Comparison of ENCODE assay signal across 21 cellular contexts in the genomic region with DNA sequence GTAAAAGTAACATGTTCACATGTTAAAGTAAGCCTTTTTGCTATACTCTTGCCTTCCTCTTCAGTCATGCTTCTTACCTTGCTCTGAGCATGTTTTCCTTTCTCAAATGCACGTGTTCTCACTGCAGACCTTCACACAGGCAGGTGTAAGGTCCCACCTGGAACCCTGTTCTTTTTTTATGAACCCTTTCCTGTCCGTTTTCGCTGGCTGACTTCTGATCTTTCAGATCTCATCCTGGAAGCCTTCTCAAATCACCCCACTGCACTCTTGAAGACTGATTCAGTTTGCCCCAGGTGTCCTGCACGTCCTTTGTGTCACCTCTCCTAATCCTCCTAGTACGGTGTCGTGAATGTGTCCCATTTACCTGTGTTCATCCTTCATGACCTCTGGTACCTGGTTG.
"Had no signal": no experiment of that assay in that cellular context is flagged by ENCODE, and none has a peak within 500 bp of the region (broad histone marks: within the 10 kb centered on the region; RNA-seq: fewer than 3 reads in every experiment).

No MANE protein-coding gene starts in this region.

- H2AFZ ChIP-seq: hepatocyte had no signal

- H3K4me2 ChIP-seq: hepatocyte had no signal

- H3K36me3 ChIP-seq: breast epithelium, esophagus muscularis mucosa, vagina had no signal

- H3K4me3 ChIP-seq: esophagus muscularis mucosa, hepatocyte, vagina had no signal

- H3K4me1 ChIP-seq: breast epithelium, vagina had no signal

- H3K79me2 ChIP-seq: hepatocyte had no signal

- H3K27me3 ChIP-seq: breast epithelium, esophagus muscularis mucosa, hepatocyte, vagina had no signal

- H3K9me3 ChIP-seq: breast epithelium, vagina had no signal

- H3K27ac ChIP-seq: vagina had no signal

- DNase-seq: activated CD4-positive, alpha-beta memory T cell treated with anti-CD3 and anti-CD28 coated beads, Interleukin-2, amount 10 ng/mL, durations not matched to agents 7 days and 5 days; activated CD4-positive, alpha-beta T cell treated with anti-CD3 and anti-CD28 coated beads for 1 hour; activated CD4-positive, alpha-beta T cell treated with anti-CD3 and anti-CD28 coated beads, Interleukin-2, amount 10 ng/mL, durations not matched to agents 7 days and 5 days; activated CD8-positive, alpha-beta memory T cell treated with anti-CD3 and anti-CD28 coated beads, Interleukin-2, amount 50 U/mL, for 48 hours; activated naive CD8-positive, alpha-beta T cell treated with anti-CD3 and anti-CD28 coated beads, Interleukin-2, amount 50 U/mL, for 24 hours; activated T-cell treated with anti-CD3 and anti-CD28 coated beads, Interleukin-2, amount 50 U/mL, for 24 hours; effector CD4-positive, alpha-beta T cell; foreskin melanocyte; islet precursor cell; left cardiac atrium; midbrain; naive thymus-derived CD4-positive, alpha-beta T cell; occipital lobe; right cardiac atrium; stimulated activated CD4-positive, alpha-beta T cell treated with anti-CD3 and anti-CD28 coated beads, Interleukin-12 subunit alpha, Interleukin-12 subunit beta, amount 100 ng/mL, for 4 hours; stimulated activated CD4-positive, alpha-beta T cell treated with anti-CD3 and anti-CD28 coated beads, Interleukin-4, amount 100 ng/mL, for 1 hour; T-helper 2 cell had no signal

- ATAC-seq: activated naive CD8-positive, alpha-beta T cell treated with anti-CD3 and anti-CD28 coated beads, Interleukin-2, amount 50 U/mL, for 24 hours; naive thymus-derived CD4-positive, alpha-beta T cell had no signal
